ENCODE assay signal across 1 cellular context in genomic region chr22:47086596-47087248, GRCh38.
A peak's percentile ranks its signal among the peaks of the same experiment; 100 is the strongest.
TF ChIP-seq lines count a peak whose summit lies in the region.

No MANE protein-coding gene starts in this region.

TF ChIP-seq in HepG2, 621 proteins besides CTCF, POLR2A, EP300 and RAD21 (continued from another document and continues in another):
- peak; percentile 58; the same call in 1 of the 2 replicates for TF ChIP-seq ARID3A (IDR thresholded peaks at IDR 0.05; ENCODE audit: low read depth, low read length)
- TF ChIP-seq ARNT (IDR thresholded peaks at IDR 0.05): no peak
- no peak for TF ChIP-seq EZH2 (conservative IDR thresholded peaks at IDR 0.05; ENCODE audit: low read depth, low read length)
- TF ChIP-seq ZNF619 (CRISPR knock-in tag; IDR thresholded peaks at IDR 0.05): no peak
- no peak for TF ChIP-seq SIX4 (CRISPR knock-in tag; IDR thresholded peaks at IDR 0.05)
- no peak for TF ChIP-seq TERF1 (CRISPR knock-in tag; IDR thresholded peaks at IDR 0.05)
- TF ChIP-seq GTF2F1 (IDR thresholded peaks at IDR 0.05; ENCODE audit: low read length): no peak
- TF ChIP-seq ZBTB1 (CRISPR knock-in tag; IDR thresholded peaks at IDR 0.05; ENCODE audit: borderline replicate concordance): no peak
- no peak for TF ChIP-seq ZNF576 (CRISPR knock-in tag; IDR thresholded peaks at IDR 0.05)
- no peak for TF ChIP-seq HMG20B (CRISPR knock-in tag; conservative IDR thresholded peaks at IDR 0.05)
- TF ChIP-seq IKZF5 (CRISPR knock-in tag; IDR thresholded peaks at IDR 0.05): no peak
- peak; percentile 81 for TF ChIP-seq CEBPG (CRISPR knock-in tag; IDR thresholded peaks at IDR 0.05)
- TF ChIP-seq MBD4 (IDR thresholded peaks at IDR 0.05; ENCODE audit: borderline replicate concordance, low read length): no peak
- no peak for TF ChIP-seq ZBTB37 (CRISPR knock-in tag; IDR thresholded peaks at IDR 0.05)
- TF ChIP-seq NFIC (IDR thresholded peaks at IDR 0.05; ENCODE audit: low read length): no peak
- no peak for TF ChIP-seq CCDC6 (CRISPR knock-in tag; IDR thresholded peaks at IDR 0.05)
- TF ChIP-seq ZSCAN25 (CRISPR knock-in tag; IDR thresholded peaks at IDR 0.05): no peak
- no peak for TF ChIP-seq ARID2 (CRISPR knock-in tag; IDR thresholded peaks at IDR 0.05; ENCODE audit: borderline replicate concordance)
- no peak for TF ChIP-seq BCLAF1 (IDR thresholded peaks at IDR 0.05)
- no peak for TF ChIP-seq SSRP1 (CRISPR knock-in tag; IDR thresholded peaks at IDR 0.05)
- TF ChIP-seq NFYB (CRISPR knock-in tag; IDR thresholded peaks at IDR 0.05): peak; percentile 70
- TF ChIP-seq RBAK (CRISPR knock-in tag; IDR thresholded peaks at IDR 0.05): no peak
- TF ChIP-seq NFE2L2 (IDR thresholded peaks at IDR 0.05; ENCODE audit: low read length): no peak
- no peak for TF ChIP-seq ZNF703 (CRISPR knock-in tag; IDR thresholded peaks at IDR 0.05; ENCODE audit: borderline replicate concordance)
- peak; percentile 65; the same call in 1 of the 2 replicates for TF ChIP-seq HDAC2 (CRISPR knock-in tag; IDR thresholded peaks at IDR 0.05)
- TF ChIP-seq NPAS2 (CRISPR knock-in tag; IDR thresholded peaks at IDR 0.05; ENCODE audit: borderline replicate concordance): no peak
- TF ChIP-seq SNAI1 (CRISPR knock-in tag; IDR thresholded peaks at IDR 0.05; ENCODE audit: borderline replicate concordance): no peak
- TF ChIP-seq IRF1 (CRISPR knock-in tag; IDR thresholded peaks at IDR 0.05; ENCODE audit: low read depth): no peak
- peak; percentile 23; the same call in 1 of the 2 replicates for TF ChIP-seq ZNF607 (CRISPR knock-in tag; IDR thresholded peaks at IDR 0.05; ENCODE audit: borderline replicate concordance)
- no peak for TF ChIP-seq ZNF326 (CRISPR knock-in tag; IDR thresholded peaks at IDR 0.05; ENCODE audit: borderline replicate concordance)
- no peak for TF ChIP-seq ZNF260 (CRISPR knock-in tag; IDR thresholded peaks at IDR 0.05; ENCODE audit: borderline replicate concordance, low read depth)
- TF ChIP-seq ZNF691 (CRISPR knock-in tag; IDR thresholded peaks at IDR 0.05; ENCODE audit: borderline replicate concordance, low read depth): no peak
- no peak for TF ChIP-seq ZNF512 (CRISPR knock-in tag; IDR thresholded peaks at IDR 0.05)
- no peak for TF ChIP-seq ZBTB7A (CRISPR knock-in tag; IDR thresholded peaks at IDR 0.05)
- TF ChIP-seq MBNL3 (CRISPR knock-in tag; conservative IDR thresholded peaks at IDR 0.05): no peak
- TF ChIP-seq ZNF773 (CRISPR knock-in tag; IDR thresholded peaks at IDR 0.05; ENCODE audit: borderline replicate concordance): no peak
- no peak for TF ChIP-seq GMEB2 (CRISPR knock-in tag; IDR thresholded peaks at IDR 0.05; ENCODE audit: low read depth)
- peak; percentile 35; the same call in 1 of the 2 replicates for TF ChIP-seq ZNF670 (CRISPR knock-in tag; IDR thresholded peaks at IDR 0.05; ENCODE audit: borderline replicate concordance)
- TF ChIP-seq NFE2L1 (CRISPR knock-in tag; IDR thresholded peaks at IDR 0.05; ENCODE audit: borderline replicate concordance): no peak
- TF ChIP-seq TEAD2 (CRISPR knock-in tag; IDR thresholded peaks at IDR 0.05): no peak
- TF ChIP-seq IKZF1 (IDR thresholded peaks at IDR 0.05): no peak
- peak; percentile 50; the same call in 1 of the 2 replicates for TF ChIP-seq JUND (CRISPR knock-in tag; IDR thresholded peaks at IDR 0.05)
- TF ChIP-seq ZNF24 (IDR thresholded peaks at IDR 0.05): no peak
- TF ChIP-seq ZBTB20 (CRISPR knock-in tag; IDR thresholded peaks at IDR 0.05; ENCODE audit: borderline replicate concordance, low read depth): no peak
- TF ChIP-seq ZNF350 (CRISPR knock-in tag; IDR thresholded peaks at IDR 0.05; ENCODE audit: borderline replicate concordance, low read depth): no peak
- TF ChIP-seq KMT2B (CRISPR knock-in tag; IDR thresholded peaks at IDR 0.05): no peak
- TF ChIP-seq ZFP62 (CRISPR knock-in tag; IDR thresholded peaks at IDR 0.05): no peak
- no peak for TF ChIP-seq RFX1 (IDR thresholded peaks at IDR 0.05)
- TF ChIP-seq DZIP1 (CRISPR knock-in tag; IDR thresholded peaks at IDR 0.05): no peak
- peak; percentile 86 for TF ChIP-seq TEAD3 (CRISPR knock-in tag; optimal IDR thresholded peaks at IDR 0.05; ENCODE audit: borderline replicate concordance)
- no peak for TF ChIP-seq MED1 (CRISPR knock-in tag; IDR thresholded peaks at IDR 0.05)
